Comparison of ENCODE assay signal across 8 cellular contexts in the genomic region with DNA sequence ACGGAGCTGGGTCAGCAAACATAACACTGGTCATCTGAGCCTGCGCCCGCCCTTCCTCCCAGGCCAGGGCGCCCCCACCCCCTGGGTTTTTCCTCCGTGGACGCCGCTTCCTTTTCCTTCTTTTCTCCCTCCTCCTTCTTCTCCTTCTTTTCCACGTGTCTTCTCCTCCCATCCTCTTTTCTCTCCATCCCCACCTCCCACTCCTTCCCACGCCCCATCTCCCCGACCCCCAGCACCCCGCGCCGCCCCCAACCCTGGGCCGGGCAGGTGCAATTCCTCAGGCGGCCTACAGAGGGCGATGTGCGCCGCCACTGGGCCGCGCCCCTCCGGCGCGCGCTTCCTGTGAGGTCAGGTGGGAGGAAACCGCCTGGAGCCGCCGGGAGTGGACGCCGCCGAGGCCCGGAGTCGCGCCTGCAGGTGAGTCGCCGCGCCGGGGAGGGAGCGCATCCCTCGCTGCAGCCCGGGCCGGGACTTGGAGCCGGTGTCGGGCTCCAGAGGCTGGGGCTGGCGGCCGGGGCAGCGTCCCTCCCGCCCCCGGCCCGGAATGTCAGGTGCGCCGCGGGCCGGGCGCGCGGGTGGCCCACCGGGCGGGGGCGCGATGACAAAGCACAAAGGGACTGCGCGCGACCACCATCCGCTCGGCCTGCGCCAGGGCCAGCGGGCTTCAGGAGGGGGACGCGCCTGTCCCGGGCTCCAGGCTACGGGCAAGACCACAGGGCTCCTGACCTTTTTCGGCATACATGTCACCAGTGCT. TPM values are rescaled to one million over a fixed set of nuclear protein-coding genes. Genes with fewer than 3 reads are reported as not detected.
DNase-seq lines count a peak whose midpoint lies in the region; ATAC-seq and TF ChIP-seq lines count a peak whose summit lies in the region.

A gene with protein sequence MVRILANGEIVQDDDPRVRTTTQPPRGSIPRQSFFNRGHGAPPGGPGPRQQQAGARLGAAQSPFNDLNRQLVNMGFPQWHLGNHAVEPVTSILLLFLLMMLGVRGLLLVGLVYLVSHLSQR (plus strand): TSS at position 351 of the 754 bp plus-strand sequence. CDS start 1,497 bp downstream, outside the sequence.

- peak; percentile 99 to 100 for TF ChIP-seq CTCF in right atrium auricular region (IDR thresholded peaks at IDR 0.05)
- TF ChIP-seq CTCF in retinal pigment epithelial cell (conservative IDR thresholded peaks at IDR 0.05; ENCODE audit: low read depth, low read length), result peak; percentile 79

- H3K36me3 Mint-ChIP-seq in activated naive CD8-positive, alpha-beta T cell treated with anti-CD3 and anti-CD28 coated beads for 36 hours, result peaks cover 2% of the 10 kb centered on the region

- no peaks in the 10 kb centered on the region for H3K36me3 ChIP-seq in right atrium auricular region
- H3K36me3 ChIP-seq in aorta (ENCODE audit: control insufficient read depth in 1 of 2, insufficient read depth in 2 of 2, low read length in 1 of 2), result no peaks in the 10 kb centered on the region

- peaks cover 7% of the 10 kb centered on the region for H3K4me1 Mint-ChIP-seq in activated naive CD8-positive, alpha-beta T cell treated with anti-CD3 and anti-CD28 coated beads for 36 hours

- H3K27me3 Mint-ChIP-seq in activated naive CD8-positive, alpha-beta T cell treated with anti-CD3 and anti-CD28 coated beads for 36 hours, result no peaks in the 10 kb centered on the region

- in situ Hi-C loops in SK-MEL-5 (cut with HindIII; ENCODE audit: low pct_unique_long_range_greater_than_20kb, low sequenced_read_pairs), result no loop called here

- peaks cover 5% of the 10 kb centered on the region for H3K9me3 Mint-ChIP-seq in activated naive CD8-positive, alpha-beta T cell treated with anti-CD3 and anti-CD28 coated beads for 36 hours

- DNase-seq in D341Med (ENCODE audit: low spot score) (peak; percentile 90), SK-MEL-5 (ENCODE audit: low read depth, low spot score) (peak; percentile 48), right atrium auricular region (ENCODE audit: low spot score) (peak; percentile 57), retinal pigment epithelial cell (ENCODE audit: low read depth) (peak; percentile 9), aorta (peak; percentile 79 to 91)
- peak; percentile 81 for DNase-seq in activated naive CD8-positive, alpha-beta T cell treated with anti-CD3 and anti-CD28 coated beads for 36 hours

- H3K27ac Mint-ChIP-seq in activated naive CD8-positive, alpha-beta T cell treated with anti-CD3 and anti-CD28 coated beads for 36 hours, result no peak within 1 kb of the TSS

- 4% methylated on average over 59 to 72 of the region's 72 CpGs for WGBS in aorta, 2 donors

- peak within 1 kb of the TSS in 1 of 2 donors; percentile 26 for H3K27ac ChIP-seq in right atrium auricular region
- no peak within 1 kb of the TSS for H3K27ac ChIP-seq in aorta (ENCODE audit: low read depth in 1 of 2, low read length in 2 of 2)

- H3K9me3 ChIP-seq in right atrium auricular region (no peaks in the 10 kb centered on the region), aorta (ENCODE audit: control insufficient read depth, low read length) (no peaks in the 10 kb centered on the region)

- H3K4me3 ChIP-seq in right atrium auricular region (peak within 1 kb of the TSS; percentile 37 to 61), retinal pigment epithelial cell (ENCODE audit: low read length) (peak within 1 kb of the TSS; percentile 52), aorta (ENCODE audit: low read length in 2 of 2) (peak within 1 kb of the TSS; percentile 31 to 63)

- intact Hi-C loops in aorta (cut with DNase I), result loop anchor here in 1 of 2 donors (10.0 kb wide), 1 partner anchor 215 kb away; a partner anchor contains a TSS

- H3K4me3 Mint-ChIP-seq in activated naive CD8-positive, alpha-beta T cell treated with anti-CD3 and anti-CD28 coated beads for 36 hours, result peak within 1 kb of the TSS; percentile 75

- ATAC-seq in HG03103 (IDR thresholded peaks at IDR 0.05; ENCODE audit: low read depth, unreplicated experiment) (peak; percentile 70), aorta (ENCODE audit: low FRiP score) (peak; percentile 89), GM18519 (IDR thresholded peaks at IDR 0.05; ENCODE audit: low FRiP score, unreplicated experiment) (no peak)

- H3K4me1 ChIP-seq in right atrium auricular region (peaks cover 0 to 14% of the 10 kb centered on the region in 2 donors), aorta (ENCODE audit: control insufficient read depth in 1 of 2, insufficient read depth in 2 of 2, low read length in 2 of 2) (no peaks in the 10 kb centered on the region)

- no peaks in the 10 kb centered on the region for H3K27me3 ChIP-seq in right atrium auricular region
- no peaks in the 10 kb centered on the region for H3K27me3 ChIP-seq in aorta (ENCODE audit: control insufficient read depth in 1 of 2, insufficient read depth in 2 of 2, low read length in 1 of 2)

RNA-seq across cellular contexts. Expression of the gene that starts here (rescaled TPM):
- 0.75 and 1.2 TPM in 2 replicates for total RNA-seq in SK-MEL-5 (2014; rRNA removed; shearing (Covaris generic))
- 5.4 and 7.8 TPM in 2 replicates for polyA plus RNA-seq in SK-MEL-5 (2015; cell fraction: cytosol; rRNA removed)
- 15.9 and 17.3 TPM in 2 replicates for polyA plus RNA-seq in SK-MEL-5 (2015; cell fraction: nucleus; rRNA removed)
- 1 to 10 TPM; 9.9 TPM for total RNA-seq in activated naive CD8-positive, alpha-beta T cell treated with anti-CD3 and anti-CD28 coated beads for 36 hours
- 1 to 10 TPM; 2.1 to 3.5 TPM for total RNA-seq in right atrium auricular region
- 10 to 100 TPM in 1 of 2 donors, 1 to 10 TPM in 1; 6.6 to 10.6 TPM for total RNA-seq in aorta
- 1 to 10 TPM; 4.7 to 9.9 TPM for polyA plus RNA-seq in aorta

Comparison
In these comparisons a context has a peak if more than half of its experiments do, and no peak if none do; other contexts are left out.
1. DNase-seq: peak in every context shown above with its lines; median percentile 90 in D341Med; 85 in aorta; 81 in activated naive CD8-positive, alpha-beta T cell treated with anti-CD3 and anti-CD28 coated beads for 36 hours; 57 in right atrium auricular region; 48 in SK-MEL-5; 9 in retinal pigment epithelial cell.